In genomic region chr5:114838937-114839336, GRCh38 we compare ENCODE assay signal across 22 cellular contexts.
"Had no signal": no experiment of that assay in that cellular context is flagged by ENCODE, and none has a peak within 500 bp of the region (broad histone marks: within the 10 kb centered on the region; RNA-seq: fewer than 3 reads in every experiment).

No MANE protein-coding gene starts in this region.

- H3K4me1 ChIP-seq: esophagus squamous epithelium, pancreas, right atrium auricular region, stomach, thyroid gland, vagina had no signal

- H3K4me3 ChIP-seq: dorsolateral prefrontal cortex, esophagus squamous epithelium, lung, mucosa of descending colon, pancreas, right atrium auricular region, smooth muscle cell, stomach, thyroid gland, vagina had no signal

- H3K36me3 ChIP-seq: esophagus squamous epithelium, neutrophil, pancreas, right atrium auricular region, stomach, thyroid gland, vagina had no signal

- H3K27me3 ChIP-seq: dorsolateral prefrontal cortex, esophagus squamous epithelium, neutrophil, right atrium auricular region, stomach, thyroid gland, vagina had no signal

- H3K27ac ChIP-seq: dorsolateral prefrontal cortex, epithelial cell of prostate, esophagus squamous epithelium, neutrophil, pancreas, right atrium auricular region, stomach, thyroid gland, vagina had no signal

- DNase-seq: effector CD4-positive, alpha-beta T cell; esophagus squamous epithelium; foreskin melanocyte; mesenchymal stem cell; mucosa of descending colon; naive B cell; stimulated activated CD4-positive, alpha-beta T cell treated with anti-CD3 and anti-CD28 coated beads, Interleukin-12 subunit alpha, Interleukin-12 subunit beta, amount 100 ng/mL, for 4 hours; stimulated activated CD4-positive, alpha-beta T cell treated with anti-CD3 and anti-CD28 coated beads, Interleukin-1b, Interleukin-23, amount 100 ng/mL, for 48 hours; stimulated activated CD4-positive, alpha-beta T cell treated with anti-CD3 and anti-CD28 coated beads, Interleukin-4, amount 100 ng/mL, for 1 hour; stimulated activated CD8-positive, alpha-beta memory T cell treated with anti-CD3 and anti-CD28 coated beads, Interleukin-4, amount 100 ng/mL, for 48 hours; stimulated activated naive CD4-positive, alpha-beta T cell treated with Interleukin-2 at 50 U/mL for 16 hours; stomach; thyroid gland; trophoblast cell had no signal

- H3K9me3 ChIP-seq: esophagus squamous epithelium, mucosa of descending colon, neutrophil, pancreas, right atrium auricular region, thyroid gland, vagina had no signal
